Comparison of ENCODE assay signal across 14 cellular contexts in genomic region chr1:190475394-190476250, GRCh38. TPM values are rescaled to one million over a fixed set of nuclear protein-coding genes. Genes with fewer than 3 reads are reported as not detected.
DNase-seq lines count a peak whose midpoint lies in the region; ATAC-seq and TF ChIP-seq lines count a peak whose summit lies in the region.
"Had no signal": no experiment of that assay in that cellular context is flagged by ENCODE, and none has a peak within 500 bp of the region (broad histone marks: within the 10 kb centered on the region; RNA-seq: fewer than 3 reads in every experiment).

No MANE protein-coding gene starts in this region.

- no peaks in the 10 kb centered on the region for H3K36me3 Mint-ChIP-seq in mesothelial cell of epicardium

- H3K9me3 Mint-ChIP-seq in mesothelial cell of epicardium = no peaks in the 10 kb centered on the region

- H3K36me3 ChIP-seq in cardiac muscle cell (no peaks in the 10 kb centered on the region), esophagus (ENCODE audit: control insufficient read depth in 2 of 2, insufficient read depth in 2 of 2, low read length in 1 of 2) (no peaks in the 10 kb centered on the region), transverse colon (no peaks in the 10 kb centered on the region), Karpas-422 (ENCODE audit: insufficient read depth, low read length) (no peaks in the 10 kb centered on the region)
- H3K36me3 ChIP-seq: SJSA1 had no signal

- H3K9me2 ChIP-seq in Karpas-422 (replicated peaks; ENCODE audit: insufficient read depth, low read length) = no peaks in the 10 kb centered on the region

- no peak for TF ChIP-seq POLR2A in transverse colon (IDR thresholded peaks at IDR 0.05)

- no peaks in the 10 kb centered on the region for H3K79me2 ChIP-seq in Karpas-422 (ENCODE audit: low read length)

- H3K9me3 ChIP-seq in cardiac muscle cell (ENCODE audit: low read depth) (no peaks in the 10 kb centered on the region), esophagus (ENCODE audit: control insufficient read depth in 2 of 2, insufficient read depth in 1 of 2, low read depth in 1 of 2, low read length in 1 of 2) (no peaks in the 10 kb centered on the region), transverse colon (no peaks in the 10 kb centered on the region), Karpas-422 (ENCODE audit: low read length) (peaks cover 16% of the 10 kb centered on the region; the same call in 1 of the 2 replicates)
- H3K9me3 ChIP-seq: SJSA1 had no signal

- no peak for TF ChIP-seq EP300 in transverse colon (IDR thresholded peaks at IDR 0.05; ENCODE audit: low read depth)

- H3K27me3 ChIP-seq in cardiac muscle cell (peaks cover 84% of the 10 kb centered on the region), esophagus (ENCODE audit: control insufficient read depth in 1 of 2, insufficient read depth in 2 of 2, low read length in 2 of 2) (peaks cover 0 to 4% of the 10 kb centered on the region in 2 donors), transverse colon (peaks cover 29% of the 10 kb centered on the region), Karpas-422 (ENCODE audit: low read length) (no peaks in the 10 kb centered on the region)
- H3K27me3 ChIP-seq: SJSA1 had no signal

- in situ Hi-C loops in transverse colon (cut with MboI; ENCODE audit: low pct_ligation_motif_present in 1 of 4, low pct_unique_long_range_greater_than_20kb in 1 of 4, low sequenced_read_pairs in 3 of 4) = no loop called here

- peak overlapping the region; percentile 67 for H3K4me3 Mint-ChIP-seq in mesothelial cell of epicardium
- H3K4me3 Mint-ChIP-seq: activated naive CD8-positive, alpha-beta T cell treated with anti-CD3 and anti-CD28 coated beads, Interleukin-2, amount 50 U/mL, for 24 hours had no signal

- H3K27ac Mint-ChIP-seq in mesothelial cell of epicardium = no peak overlapping the region
- H3K27ac Mint-ChIP-seq: activated naive CD8-positive, alpha-beta T cell treated with anti-CD3 and anti-CD28 coated beads, Interleukin-2, amount 50 U/mL, for 24 hours had no signal

- no peak overlapping the region for H3K9ac ChIP-seq in Karpas-422 (ENCODE audit: low read length)

- H3K27ac ChIP-seq in cardiac muscle cell = no peak overlapping the region
- peak overlapping the region in 1 of 2 donors; percentile 31 for H3K27ac ChIP-seq in esophagus (ENCODE audit: low read depth in 2 of 2, low read length in 1 of 2)
- peak overlapping the region; percentile 64 to 83 (median 72) for H3K27ac ChIP-seq in transverse colon
- H3K27ac ChIP-seq in Karpas-422 (ENCODE audit: low read length) = no peak overlapping the region
- H3K27ac ChIP-seq: 22Rv1, SJSA1 had no signal

- peaks cover 40% of the 10 kb centered on the region for H3K4me1 Mint-ChIP-seq in mesothelial cell of epicardium
- H3K4me1 Mint-ChIP-seq: activated naive CD8-positive, alpha-beta T cell treated with anti-CD3 and anti-CD28 coated beads, Interleukin-2, amount 50 U/mL, for 24 hours had no signal

- H3K4me2 ChIP-seq in Karpas-422 (ENCODE audit: low read depth, low read length, poor library complexity, severe bottlenecking) = no peak overlapping the region

- no peak for ATAC-seq in Right ventricle myocardium superior (ENCODE audit: poor library complexity)
- ATAC-seq: activated naive CD8-positive, alpha-beta T cell treated with anti-CD3 and anti-CD28 coated beads, Interleukin-2, amount 50 U/mL, for 24 hours had no signal

- intact Hi-C loops in Right ventricle myocardium superior (cut with DNase I) (no loop called here), transverse colon (cut with DNase I; ENCODE audit: low total_unique reads) (no loop called here)

- WGBS in esophagus, 2 donors = 3 to 4% methylated on average over 30 of the region's 30 CpGs
- 4 to 5% methylated on average over 13 to 30 of the region's 30 CpGs for WGBS in transverse colon (ENCODE audit: low coverage in 1 of 2), 2 donors

- TF ChIP-seq CTCF in cardiac muscle cell (IDR thresholded peaks at IDR 0.05; ENCODE audit: low read depth, low read length) = no peak
- TF ChIP-seq CTCF in mesothelial cell of epicardium (IDR thresholded peaks at IDR 0.05; ENCODE audit: unreplicated experiment) = no peak
- TF ChIP-seq CTCF in transverse colon (IDR thresholded peaks at IDR 0.05) = no peak

- H3K27me3 Mint-ChIP-seq in mesothelial cell of epicardium (ENCODE audit: low read depth) = peaks cover 92% of the 10 kb centered on the region

- H3K4me3 ChIP-seq in cardiac muscle cell = peak overlapping the region; percentile 39
- H3K4me3 ChIP-seq in esophagus (ENCODE audit: low read depth in 1 of 2, low read length in 2 of 2) = peak overlapping the region; percentile 1 to 26
- H3K4me3 ChIP-seq in transverse colon = peak overlapping the region in 3 of 4 donors; percentile 25 to 62 (median 51)
- H3K4me3 ChIP-seq in Karpas-422 (ENCODE audit: low read length) = no peak overlapping the region
- H3K4me3 ChIP-seq: SJSA1 had no signal

- H3K4me1 ChIP-seq in cardiac muscle cell (ENCODE audit: low read depth) (no peaks in the 10 kb centered on the region), esophagus (ENCODE audit: control insufficient read depth in 2 of 2, insufficient read depth in 2 of 2, low read length in 1 of 2) (peaks cover 2 to 5% of the 10 kb centered on the region in 2 donors), transverse colon (peaks cover 6 to 11% (median 8%) of the 10 kb centered on the region in 4 donors), Karpas-422 (ENCODE audit: low read length) (no peaks in the 10 kb centered on the region)
- H3K4me1 ChIP-seq: SJSA1 had no signal

- DNase-seq in cardiac muscle cell (ENCODE audit: low read depth in 1 of 2, low spot score in 1 of 2) (peak; percentile 25 to 29), Right ventricle myocardium superior (no peak), mesothelial cell of epicardium (ENCODE audit: low spot score in 2 of 2, unreplicated experiment in 2 of 2) (no peak), transverse colon (peak; percentile 51), Karpas-422 (no peak), hepatic stellate cell (ENCODE audit: low spot score) (no peak), NCI-H2029 treated with DMSO at 0.1 percent for 48 hours (lab: John Stamatoyannopoulos, UW) (no peak)
- DNase-seq: activated CD4-positive, alpha-beta T cell treated with anti-CD3 and anti-CD28 coated beads, Interleukin-2, amount 50 U/mL, for 48 hours; activated naive CD8-positive, alpha-beta T cell treated with anti-CD3 and anti-CD28 coated beads, Interleukin-2, amount 50 U/mL, for 24 hours had no signal

- H4K20me1 ChIP-seq in Karpas-422 (ENCODE audit: insufficient read depth, low read depth, low read length) = no peaks in the 10 kb centered on the region

- no peak overlapping the region for H2AFZ ChIP-seq in Karpas-422 (ENCODE audit: low read length)

RNA-seq across cellular contexts. Expression of gene BRINP3, which starts 2.0 kb away (rescaled TPM):
- total RNA-seq in cardiac muscle cell = 6.3 and 11.9 TPM in 2 replicates
- polyA plus RNA-seq in cardiac muscle cell = 5.0 and 10.8 TPM in 2 replicates
- total RNA-seq in Right ventricle myocardium superior = 0.05 TPM
- under 1 TPM; 0.10 to 0.11 TPM for polyA plus RNA-seq in esophagus
- total RNA-seq in mesothelial cell of epicardium = 0.09 to 0.25 TPM (median 0.22 TPM) in 3 replicates
- total RNA-seq in transverse colon = 10 to 100 TPM in 2 of 4 donors, 1 to 10 TPM in 2; 5.0 to 30.3 (median 14.1) TPM
- total RNA-seq in Karpas-422 (2014; rRNA removed; shearing (Covaris generic); ENCODE audit: low replicate concordance) = not detected in 2 replicates
- total RNA-seq: glomerular endothelial cell, osteoblast, SJSA1 had no signal

Comparison
In these comparisons a context has a peak if more than half of its experiments do, and no peak if none do; other contexts are left out.
1. DNase-seq: peak in cardiac muscle cell (2 of 2) and transverse colon (single experiment); none in Right ventricle myocardium superior (single experiment), mesothelial cell of epicardium (0 of 2), Karpas-422 (single experiment), hepatic stellate cell (single experiment) and NCI-H2029 treated with DMSO at 0.1 percent for 48 hours (single experiment).
2. H3K27ac ChIP-seq: peak in transverse colon (4 of 4); none in cardiac muscle cell (single experiment) and Karpas-422 (single experiment).